ENCODE assay signal across 8 cellular contexts in the genomic region with DNA sequence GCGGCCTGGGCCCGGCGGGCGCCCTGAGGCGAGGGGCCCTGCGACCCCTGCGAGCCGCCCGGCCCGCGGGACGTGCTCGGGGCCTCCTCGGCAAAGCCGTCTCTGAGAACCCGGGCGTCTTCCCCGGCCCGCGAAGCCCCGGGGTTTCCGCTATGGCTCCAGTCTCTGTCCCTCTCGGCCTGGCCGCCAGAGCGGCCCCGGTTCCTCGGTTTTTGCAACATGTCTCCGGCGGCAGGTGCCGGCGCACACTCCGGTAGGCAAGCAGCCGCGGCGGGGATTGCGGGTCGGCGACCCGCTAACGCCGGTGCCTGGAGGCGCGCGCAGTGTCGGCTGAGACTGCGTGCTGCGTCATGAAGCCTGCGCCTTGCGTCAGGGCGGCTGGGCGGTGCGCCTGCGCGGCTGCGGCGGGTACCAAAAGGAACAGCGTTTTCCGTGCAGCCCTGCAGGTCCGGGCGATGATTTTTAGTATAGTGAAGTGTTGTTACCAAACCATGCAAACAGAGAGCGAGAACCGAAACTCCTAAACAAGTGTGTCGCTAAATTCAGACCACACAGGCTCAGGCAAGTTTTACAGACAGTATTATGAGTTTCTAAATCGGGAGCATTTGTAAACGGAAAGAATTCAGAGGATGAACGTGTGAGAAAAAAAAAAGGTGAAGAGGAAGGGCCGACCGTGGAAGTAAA. TPM values are rescaled to one million over a fixed set of nuclear protein-coding genes. Genes with fewer than 3 reads are reported as not detected.
DNase-seq lines count a peak whose midpoint lies in the region; ATAC-seq and TF ChIP-seq lines count a peak whose summit lies in the region.

A gene (minus strand): TSS at position 338 of the 684 bp plus-strand sequence. CDS start 117 bp downstream, at position 221.

- H3K4me3 ChIP-seq in GM23338: peak within 1 kb of the TSS; percentile 89
- peak within 1 kb of the TSS; percentile 83 for H3K4me3 ChIP-seq in fibroblast of villous mesenchyme (ENCODE audit: low read depth, low read length)
- peak within 1 kb of the TSS; percentile 90 for H3K4me3 ChIP-seq in neural cell (ENCODE audit: low read length)

- H3K9ac ChIP-seq in neural cell (ENCODE audit: low read length): peak within 1 kb of the TSS; percentile 85

- ATAC-seq in GM23338: peak; percentile 93
- ATAC-seq in stimulated activated naive CD8-positive, alpha-beta T cell treated with anti-CD3 and anti-CD28 coated beads, Interleukin-15, amount 100 ng/mL, for 72 hours: peak; percentile 95

- POLR2A ChIA-PET in RWPE1 (lab: Yijun Ruan, JAX; ENCODE audit: low non-redundant PET): interaction anchor here (0.6 kb wide), 1 partner anchor 372 kb away, joined by 3 read pairs; no protein-coding TSS in a partner anchor

- peak within 1 kb of the TSS; percentile 74 for H3K27ac ChIP-seq in GM23338 (ENCODE audit: low read depth)
- peak within 1 kb of the TSS; percentile 78 for H3K27ac ChIP-seq in RWPE1
- H3K27ac ChIP-seq in neural cell (ENCODE audit: low read length): peak within 1 kb of the TSS; percentile 89

- H3K27me3 ChIP-seq in GM23338 (ENCODE audit: insufficient read depth): no peaks in the 10 kb centered on the region
- H3K27me3 ChIP-seq in neural cell (ENCODE audit: insufficient read depth, low read depth, low read length): no peaks in the 10 kb centered on the region

- TF ChIP-seq EP300 in neural cell (conservative IDR thresholded peaks at IDR 0.05; ENCODE audit: poor library complexity, severe bottlenecking): peak; percentile 67

- peaks cover 28% of the 10 kb centered on the region for H3K4me1 Mint-ChIP-seq in GM23338
- peaks cover 42% of the 10 kb centered on the region for H3K4me1 Mint-ChIP-seq in stimulated activated naive CD8-positive, alpha-beta T cell treated with anti-CD3 and anti-CD28 coated beads, Interleukin-15, amount 100 ng/mL, for 72 hours

- H3K9me3 ChIP-seq in neural cell (ENCODE audit: low read length): no peaks in the 10 kb centered on the region

- H3K4me3 Mint-ChIP-seq in GM23338: peak within 1 kb of the TSS; percentile 99
- H3K4me3 Mint-ChIP-seq in stimulated activated naive CD8-positive, alpha-beta T cell treated with anti-CD3 and anti-CD28 coated beads, Interleukin-15, amount 100 ng/mL, for 72 hours: peak within 1 kb of the TSS; percentile 98 to 99

- no peaks in the 10 kb centered on the region for H3K36me3 Mint-ChIP-seq in GM23338 (ENCODE audit: low read depth)

- peak; percentile 66 for TF ChIP-seq RAD21 in neural cell (conservative IDR thresholded peaks at IDR 0.05)

- TF ChIP-seq CTCF in GM23338 (conservative IDR thresholded peaks at IDR 0.05; ENCODE audit: low read depth in 2 of 2) (no peak), RWPE1 (conservative IDR thresholded peaks at IDR 0.05; ENCODE audit: low read depth) (no peak), fibroblast of villous mesenchyme (IDR thresholded peaks at IDR 0.05; ENCODE audit: insufficient read depth, low read depth, low read length) (no peak), neural cell (IDR thresholded peaks at IDR 0.05; ENCODE audit: poor library complexity, severe bottlenecking) (no peak)

- H3K9me3 Mint-ChIP-seq in GM23338: no peaks in the 10 kb centered on the region
- no peaks in the 10 kb centered on the region for H3K9me3 Mint-ChIP-seq in stimulated activated naive CD8-positive, alpha-beta T cell treated with anti-CD3 and anti-CD28 coated beads, Interleukin-15, amount 100 ng/mL, for 72 hours

- peak; percentile 92 for DNase-seq in Daoy (ENCODE audit: low read depth)
- peak; percentile 92 for DNase-seq in GM23338 (ENCODE audit: low spot score)
- DNase-seq in Kasumi-1 (lab: John Stamatoyannopoulos, UW): peak; percentile 90 to 92
- DNase-seq in RWPE1 (ENCODE audit: low spot score): peak; percentile 84
- DNase-seq in activated effector memory CD4-positive, alpha-beta T cell treated with Interleukin-2 at 50 U/mL for 16 hours: peak; percentile 85
- DNase-seq in fibroblast of villous mesenchyme (ENCODE audit: low read depth): peak; percentile 89
- peak; percentile 89 to 93 for DNase-seq in stimulated activated naive CD8-positive, alpha-beta T cell treated with anti-CD3 and anti-CD28 coated beads, Interleukin-15, amount 100 ng/mL, for 72 hours

- H3K36me3 ChIP-seq in GM23338 (ENCODE audit: insufficient read depth): no peaks in the 10 kb centered on the region
- no peaks in the 10 kb centered on the region for H3K36me3 ChIP-seq in neural cell (ENCODE audit: insufficient read depth, low read length)

- peak within 1 kb of the TSS; percentile 97 for H2AFZ ChIP-seq in GM23338
- H2AFZ ChIP-seq in neural cell (ENCODE audit: low read depth, low read length): peak within 1 kb of the TSS; percentile 67

- H3K27me3 Mint-ChIP-seq in GM23338 (ENCODE audit: insufficient read depth, low read depth, poor library complexity): peaks cover 9% of the 10 kb centered on the region
- H3K27me3 Mint-ChIP-seq in stimulated activated naive CD8-positive, alpha-beta T cell treated with anti-CD3 and anti-CD28 coated beads, Interleukin-15, amount 100 ng/mL, for 72 hours: no peaks in the 10 kb centered on the region

- H3K79me2 ChIP-seq in GM23338 (replicated peaks; ENCODE audit: insufficient read depth) (peaks cover 31% of the 10 kb centered on the region), neural cell (replicated peaks; ENCODE audit: insufficient read depth, low read length) (peaks cover 30% of the 10 kb centered on the region)

- peaks cover 3% of the 10 kb centered on the region; the same call in 1 of the 2 replicates for H4K20me1 ChIP-seq in GM23338 (replicated peaks; ENCODE audit: insufficient read depth)
- no peaks in the 10 kb centered on the region for H4K20me1 ChIP-seq in neural cell (ENCODE audit: insufficient read depth)

- H3K4me2 ChIP-seq in GM23338 (peak within 1 kb of the TSS; percentile 91), neural cell (ENCODE audit: low read length) (peak within 1 kb of the TSS; percentile 100)

- peaks cover 30% of the 10 kb centered on the region for H3K4me1 ChIP-seq in GM23338 (ENCODE audit: insufficient read depth)

- peak within 1 kb of the TSS; percentile 97 for H3K27ac Mint-ChIP-seq in GM23338
- H3K27ac Mint-ChIP-seq in stimulated activated naive CD8-positive, alpha-beta T cell treated with anti-CD3 and anti-CD28 coated beads, Interleukin-15, amount 100 ng/mL, for 72 hours: peak within 1 kb of the TSS; percentile 98 to 99

- H3F3A ChIP-seq in GM23338 (replicated peaks; ENCODE audit: low read depth): no peaks in the 10 kb centered on the region
- no peaks in the 10 kb centered on the region for H3F3A ChIP-seq in neural cell (ENCODE audit: insufficient read depth, low read length, poor library complexity, severe bottlenecking)

- H3K9me2 ChIP-seq in GM23338 (ENCODE audit: insufficient read depth) (no peaks in the 10 kb centered on the region), neural cell (ENCODE audit: insufficient read depth, low read length) (no peaks in the 10 kb centered on the region)

- CTCF ChIA-PET in RWPE1 (lab: Yijun Ruan, JAX): interaction anchor here (0.6 kb wide), 1 partner anchor 130 kb away, joined by 3 read pairs; no protein-coding TSS in a partner anchor

TF ChIP-seq in GM23338, 12 proteins besides CTCF, POLR2A, EP300 and RAD21:
- TF ChIP-seq CREB1 (CRISPR knock-in tag; IDR thresholded peaks at IDR 0.05; ENCODE audit: low read depth) (peak; percentile 94), ZNF331 (CRISPR knock-in tag; IDR thresholded peaks at IDR 0.05; ENCODE audit: low read depth) (no peak), POLR2AphosphoS5 (IDR thresholded peaks at IDR 0.05; ENCODE audit: low read depth) (peak; percentile 84)

TF ChIP-seq in neural cell, 6 proteins besides CTCF, POLR2A, EP300 and RAD21:
- TF ChIP-seq TAF1 (IDR thresholded peaks at IDR 0.05; ENCODE audit: low read depth) (peak; percentile 93), MXI1 (conservative IDR thresholded peaks at IDR 0.05; ENCODE audit: poor library complexity, severe bottlenecking) (peak; percentile 79), POLR2AphosphoS5 (IDR thresholded peaks at IDR 0.05) (peak; percentile 93), SMC3 (conservative IDR thresholded peaks at IDR 0.05; ENCODE audit: poor library complexity) (peak; percentile 65), EZH2 (IDR thresholded peaks at IDR 0.05; ENCODE audit: borderline replicate concordance, insufficient read depth, low read length, poor library complexity, severe bottlenecking) (no peak)
- TF ChIP-seq, protein P1, sequence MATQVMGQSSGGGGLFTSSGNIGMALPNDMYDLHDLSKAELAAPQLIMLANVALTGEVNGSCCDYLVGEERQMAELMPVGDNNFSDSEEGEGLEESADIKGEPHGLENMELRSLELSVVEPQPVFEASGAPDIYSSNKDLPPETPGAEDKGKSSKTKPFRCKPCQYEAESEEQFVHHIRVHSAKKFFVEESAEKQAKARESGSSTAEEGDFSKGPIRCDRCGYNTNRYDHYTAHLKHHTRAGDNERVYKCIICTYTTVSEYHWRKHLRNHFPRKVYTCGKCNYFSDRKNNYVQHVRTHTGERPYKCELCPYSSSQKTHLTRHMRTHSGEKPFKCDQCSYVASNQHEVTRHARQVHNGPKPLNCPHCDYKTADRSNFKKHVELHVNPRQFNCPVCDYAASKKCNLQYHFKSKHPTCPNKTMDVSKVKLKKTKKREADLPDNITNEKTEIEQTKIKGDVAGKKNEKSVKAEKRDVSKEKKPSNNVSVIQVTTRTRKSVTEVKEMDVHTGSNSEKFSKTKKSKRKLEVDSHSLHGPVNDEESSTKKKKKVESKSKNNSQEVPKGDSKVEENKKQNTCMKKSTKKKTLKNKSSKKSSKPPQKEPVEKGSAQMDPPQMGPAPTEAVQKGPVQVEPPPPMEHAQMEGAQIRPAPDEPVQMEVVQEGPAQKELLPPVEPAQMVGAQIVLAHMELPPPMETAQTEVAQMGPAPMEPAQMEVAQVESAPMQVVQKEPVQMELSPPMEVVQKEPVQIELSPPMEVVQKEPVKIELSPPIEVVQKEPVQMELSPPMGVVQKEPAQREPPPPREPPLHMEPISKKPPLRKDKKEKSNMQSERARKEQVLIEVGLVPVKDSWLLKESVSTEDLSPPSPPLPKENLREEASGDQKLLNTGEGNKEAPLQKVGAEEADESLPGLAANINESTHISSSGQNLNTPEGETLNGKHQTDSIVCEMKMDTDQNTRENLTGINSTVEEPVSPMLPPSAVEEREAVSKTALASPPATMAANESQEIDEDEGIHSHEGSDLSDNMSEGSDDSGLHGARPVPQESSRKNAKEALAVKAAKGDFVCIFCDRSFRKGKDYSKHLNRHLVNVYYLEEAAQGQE (IDR thresholded peaks at IDR 0.05; ENCODE audit: borderline replicate concordance): peak; percentile 45

RNA-seq across cellular contexts. Expression of the gene that starts here (rescaled TPM):
- total RNA-seq in Daoy (2014; rRNA removed; shearing (Covaris generic)): 10.9 and 13.8 TPM in 2 replicates
- total RNA-seq in GM23338 (2014; rRNA removed; shearing (Covaris generic)): 9.7 and 11.0 TPM in 2 replicates
- 10.0 and 10.5 TPM in 2 replicates for polyA plus RNA-seq in GM23338 (2016; fragmentation: Nextera tagmentation; extraction: Ambion mirVana)
- total RNA-seq in fibroblast of villous mesenchyme: 9.3 and 9.9 TPM in 2 replicates
- 15.1 TPM in 2 replicates for polyA plus RNA-seq in neural cell
- polyA minus RNA-seq in neural cell: 21.5 and 22.9 TPM in 2 replicates

Comparison
In these comparisons a context has a peak if more than half of its experiments do, and no peak if none do; other contexts are left out.
1. Peak in every context shown above with its lines: DNase-seq, ATAC-seq, H3K4me3 ChIP-seq and H3K27ac ChIP-seq.